ENCODE assay signal across 2 cellular contexts in the genomic region with DNA sequence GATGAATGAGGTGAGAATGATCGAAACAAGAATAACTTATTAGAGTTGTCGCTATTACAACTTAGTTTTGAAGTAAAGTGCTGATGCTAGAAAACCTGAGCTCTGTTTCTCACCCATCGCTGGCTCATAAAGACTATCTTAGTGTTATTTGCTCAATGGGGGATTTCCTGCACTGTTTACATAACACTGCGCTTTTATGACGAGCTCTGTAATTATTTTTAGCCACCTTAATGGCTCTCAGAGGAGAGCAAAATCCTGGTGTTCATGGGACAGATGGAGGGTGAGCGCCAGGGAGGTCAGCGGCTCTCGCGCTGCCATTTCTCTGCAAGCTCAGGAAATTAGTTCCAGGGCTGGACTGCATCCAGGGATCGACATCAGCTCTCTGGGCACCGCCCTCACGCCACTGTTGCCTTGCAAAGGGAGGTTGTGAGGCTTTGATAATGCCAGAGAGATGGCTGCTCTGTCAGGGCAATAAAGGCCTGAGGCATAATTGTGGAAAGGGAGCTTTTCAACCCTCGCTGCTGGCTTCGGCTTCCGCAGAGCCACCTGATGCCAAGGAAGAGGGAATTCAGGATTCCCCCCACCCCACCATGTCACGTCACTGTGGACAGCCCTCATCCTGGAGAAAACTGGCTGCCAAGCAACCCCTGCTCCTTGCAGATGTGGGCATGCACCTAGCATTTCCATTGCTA.
TF ChIP-seq lines count a peak whose summit lies in the region.

No MANE protein-coding gene starts in this region.

TF ChIP-seq in GM23338, 12 proteins besides CTCF, POLR2A, EP300 and RAD21 (continues in another document):
- TF ChIP-seq EZH2 (IDR thresholded peaks at IDR 0.05; ENCODE audit: low read depth, unreplicated experiment) = no peak
- TF ChIP-seq, protein P1, sequence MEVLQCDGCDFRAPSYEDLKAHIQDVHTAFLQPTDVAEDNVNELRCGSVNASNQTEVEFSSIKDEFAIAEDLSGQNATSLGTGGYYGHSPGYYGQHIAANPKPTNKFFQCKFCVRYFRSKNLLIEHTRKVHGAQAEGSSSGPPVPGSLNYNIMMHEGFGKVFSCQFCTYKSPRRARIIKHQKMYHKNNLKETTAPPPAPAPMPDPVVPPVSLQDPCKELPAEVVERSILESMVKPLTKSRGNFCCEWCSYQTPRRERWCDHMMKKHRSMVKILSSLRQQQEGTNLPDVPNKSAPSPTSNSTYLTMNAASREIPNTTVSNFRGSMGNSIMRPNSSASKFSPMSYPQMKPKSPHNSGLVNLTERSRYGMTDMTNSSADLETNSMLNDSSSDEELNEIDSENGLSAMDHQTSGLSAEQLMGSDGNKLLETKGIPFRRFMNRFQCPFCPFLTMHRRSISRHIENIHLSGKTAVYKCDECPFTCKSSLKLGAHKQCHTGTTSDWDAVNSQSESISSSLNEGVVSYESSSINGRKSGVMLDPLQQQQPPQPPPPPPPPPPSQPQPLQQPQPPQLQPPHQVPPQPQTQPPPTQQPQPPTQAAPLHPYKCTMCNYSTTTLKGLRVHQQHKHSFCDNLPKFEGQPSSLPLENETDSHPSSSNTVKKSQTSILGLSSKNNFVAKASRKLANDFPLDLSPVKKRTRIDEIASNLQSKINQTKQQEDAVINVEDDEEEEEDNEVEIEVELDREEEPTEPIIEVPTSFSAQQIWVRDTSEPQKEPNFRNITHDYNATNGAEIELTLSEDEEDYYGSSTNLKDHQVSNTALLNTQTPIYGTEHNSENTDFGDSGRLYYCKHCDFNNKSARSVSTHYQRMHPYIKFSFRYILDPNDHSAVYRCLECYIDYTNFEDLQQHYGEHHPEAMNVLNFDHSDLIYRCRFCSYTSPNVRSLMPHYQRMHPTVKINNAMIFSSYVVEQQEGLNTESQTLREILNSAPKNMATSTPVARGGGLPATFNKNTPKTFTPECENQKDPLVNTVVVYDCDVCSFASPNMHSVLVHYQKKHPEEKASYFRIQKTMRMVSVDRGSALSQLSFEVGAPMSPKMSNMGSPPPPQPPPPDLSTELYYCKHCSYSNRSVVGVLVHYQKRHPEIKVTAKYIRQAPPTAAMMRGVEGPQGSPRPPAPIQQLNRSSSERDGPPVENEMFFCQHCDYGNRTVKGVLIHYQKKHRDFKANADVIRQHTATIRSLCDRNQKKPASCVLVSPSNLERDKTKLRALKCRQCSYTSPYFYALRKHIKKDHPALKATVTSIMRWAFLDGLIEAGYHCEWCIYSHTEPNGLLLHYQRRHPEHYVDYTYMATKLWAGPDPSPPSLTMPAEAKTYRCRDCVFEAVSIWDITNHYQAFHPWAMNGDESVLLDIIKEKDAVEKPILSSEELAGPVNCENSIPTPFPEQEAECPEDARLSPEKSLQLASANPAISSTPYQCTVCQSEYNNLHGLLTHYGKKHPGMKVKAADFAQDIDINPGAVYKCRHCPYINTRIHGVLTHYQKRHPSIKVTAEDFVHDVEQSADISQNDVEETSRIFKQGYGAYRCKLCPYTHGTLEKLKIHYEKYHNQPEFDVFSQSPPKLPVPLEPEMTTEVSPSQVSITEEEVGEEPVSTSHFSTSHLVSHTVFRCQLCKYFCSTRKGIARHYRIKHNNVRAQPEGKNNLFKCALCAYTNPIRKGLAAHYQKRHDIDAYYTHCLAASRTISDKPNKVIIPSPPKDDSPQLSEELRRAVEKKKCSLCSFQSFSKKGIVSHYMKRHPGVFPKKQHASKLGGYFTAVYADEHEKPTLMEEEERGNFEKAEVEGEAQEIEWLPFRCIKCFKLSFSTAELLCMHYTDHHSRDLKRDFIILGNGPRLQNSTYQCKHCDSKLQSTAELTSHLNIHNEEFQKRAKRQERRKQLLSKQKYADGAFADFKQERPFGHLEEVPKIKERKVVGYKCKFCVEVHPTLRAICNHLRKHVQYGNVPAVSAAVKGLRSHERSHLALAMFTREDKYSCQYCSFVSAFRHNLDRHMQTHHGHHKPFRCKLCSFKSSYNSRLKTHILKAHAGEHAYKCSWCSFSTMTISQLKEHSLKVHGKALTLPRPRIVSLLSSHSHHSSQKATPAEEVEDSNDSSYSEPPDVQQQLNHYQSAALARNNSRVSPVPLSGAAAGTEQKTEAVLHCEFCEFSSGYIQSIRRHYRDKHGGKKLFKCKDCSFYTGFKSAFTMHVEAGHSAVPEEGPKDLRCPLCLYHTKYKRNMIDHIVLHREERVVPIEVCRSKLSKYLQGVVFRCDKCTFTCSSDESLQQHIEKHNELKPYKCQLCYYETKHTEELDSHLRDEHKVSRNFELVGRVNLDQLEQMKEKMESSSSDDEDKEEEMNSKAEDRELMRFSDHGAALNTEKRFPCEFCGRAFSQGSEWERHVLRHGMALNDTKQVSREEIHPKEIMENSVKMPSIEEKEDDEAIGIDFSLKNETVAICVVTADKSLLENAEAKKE (CRISPR knock-in tag; IDR thresholded peaks at IDR 0.05) = no peak
- TF ChIP-seq, protein P2, sequence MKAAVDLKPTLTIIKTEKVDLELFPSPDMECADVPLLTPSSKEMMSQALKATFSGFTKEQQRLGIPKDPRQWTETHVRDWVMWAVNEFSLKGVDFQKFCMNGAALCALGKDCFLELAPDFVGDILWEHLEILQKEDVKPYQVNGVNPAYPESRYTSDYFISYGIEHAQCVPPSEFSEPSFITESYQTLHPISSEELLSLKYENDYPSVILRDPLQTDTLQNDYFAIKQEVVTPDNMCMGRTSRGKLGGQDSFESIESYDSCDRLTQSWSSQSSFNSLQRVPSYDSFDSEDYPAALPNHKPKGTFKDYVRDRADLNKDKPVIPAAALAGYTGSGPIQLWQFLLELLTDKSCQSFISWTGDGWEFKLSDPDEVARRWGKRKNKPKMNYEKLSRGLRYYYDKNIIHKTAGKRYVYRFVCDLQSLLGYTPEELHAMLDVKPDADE (IDR thresholded peaks at IDR 0.05) = no peak
- no peak for TF ChIP-seq CREB1 (CRISPR knock-in tag; IDR thresholded peaks at IDR 0.05; ENCODE audit: low read depth)
- no peak for TF ChIP-seq ZNF114 (CRISPR knock-in tag; IDR thresholded peaks at IDR 0.05)
- TF ChIP-seq NANOG (IDR thresholded peaks at IDR 0.05; ENCODE audit: borderline replicate concordance) = no peak
- no peak for TF ChIP-seq STAT1 (IDR thresholded peaks at IDR 0.05; ENCODE audit: unreplicated experiment)
- TF ChIP-seq REST (IDR thresholded peaks at IDR 0.05; ENCODE audit: unreplicated experiment) = no peak

TF ChIP-seq in HepG2, 621 proteins besides CTCF, POLR2A, EP300 and RAD21 (continues in another document):
- TF ChIP-seq, protein P3, sequence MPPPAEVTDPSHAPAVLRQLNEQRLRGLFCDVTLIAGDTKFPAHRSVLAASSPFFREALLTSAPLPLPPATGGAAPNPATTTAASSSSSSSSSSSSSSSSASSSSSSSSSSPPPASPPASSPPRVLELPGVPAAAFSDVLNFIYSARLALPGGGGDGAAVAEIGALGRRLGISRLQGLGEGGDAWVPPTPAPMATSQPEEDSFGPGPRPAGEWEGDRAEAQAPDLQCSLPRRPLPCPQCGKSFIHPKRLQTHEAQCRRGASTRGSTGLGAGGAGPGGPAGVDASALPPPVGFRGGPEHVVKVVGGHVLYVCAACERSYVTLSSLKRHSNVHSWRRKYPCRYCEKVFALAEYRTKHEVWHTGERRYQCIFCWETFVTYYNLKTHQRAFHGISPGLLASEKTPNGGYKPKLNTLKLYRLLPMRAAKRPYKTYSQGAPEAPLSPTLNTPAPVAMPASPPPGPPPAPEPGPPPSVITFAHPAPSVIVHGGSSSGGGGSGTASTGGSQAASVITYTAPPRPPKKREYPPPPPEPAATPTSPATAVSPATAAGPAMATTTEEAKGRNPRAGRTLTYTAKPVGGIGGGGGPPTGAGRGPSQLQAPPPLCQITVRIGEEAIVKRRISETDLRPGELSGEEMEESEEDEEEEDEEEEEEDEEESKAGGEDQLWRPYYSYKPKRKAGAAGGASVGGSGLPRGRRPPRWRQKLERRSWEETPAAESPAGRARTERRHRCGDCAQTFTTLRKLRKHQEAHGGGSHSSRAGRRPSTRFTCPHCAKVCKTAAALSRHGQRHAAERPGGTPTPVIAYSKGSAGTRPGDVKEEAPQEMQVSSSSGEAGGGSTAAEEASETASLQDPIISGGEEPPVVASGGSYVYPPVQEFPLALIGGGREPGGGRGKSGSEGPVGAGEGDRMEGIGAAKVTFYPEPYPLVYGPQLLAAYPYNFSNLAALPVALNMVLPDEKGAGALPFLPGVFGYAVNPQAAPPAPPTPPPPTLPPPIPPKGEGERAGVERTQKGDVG (CRISPR knock-in tag; IDR thresholded peaks at IDR 0.05; ENCODE audit: borderline replicate concordance) = no peak
- TF ChIP-seq SMARCE1 (IDR thresholded peaks at IDR 0.05; ENCODE audit: borderline replicate concordance) (no peak), BCLAF1 (IDR thresholded peaks at IDR 0.05) (no peak), HOMEZ (CRISPR knock-in tag; IDR thresholded peaks at IDR 0.05; ENCODE audit: low read depth) (no peak), EHMT2 (IDR thresholded peaks at IDR 0.05; ENCODE audit: borderline replicate concordance, low read depth, low read length) (no peak), ZNF7 (CRISPR knock-in tag; IDR thresholded peaks at IDR 0.05) (no peak), YEATS2 (CRISPR knock-in tag; IDR thresholded peaks at IDR 0.05; ENCODE audit: borderline replicate concordance) (no peak), ZBED4 (CRISPR knock-in tag; IDR thresholded peaks at IDR 0.05; ENCODE audit: borderline replicate concordance) (no peak), ARID5B (CRISPR knock-in tag; IDR thresholded peaks at IDR 0.05) (0 out of 2 replicates have a peak, but pooled peaks have one; percentile 49)
